In the genomic region with DNA sequence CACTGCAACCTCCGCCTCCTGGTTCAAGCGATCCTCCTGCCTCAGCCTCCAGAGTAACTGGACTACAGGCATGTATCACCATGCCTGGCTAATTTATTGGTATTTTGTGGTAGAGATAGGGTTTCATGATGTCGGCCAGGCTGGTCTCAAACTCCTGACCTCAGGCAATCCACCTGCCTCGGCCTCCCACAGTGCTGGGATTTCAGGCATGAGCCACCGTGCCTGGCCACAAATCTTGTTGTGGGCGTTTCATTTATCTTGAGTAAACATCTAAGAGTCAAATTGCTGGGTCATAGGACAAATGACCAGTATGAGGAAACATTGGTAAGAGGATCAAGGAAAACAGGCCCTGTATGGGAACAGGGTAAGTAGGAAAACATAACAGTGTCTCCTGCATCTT, we compare ENCODE assay signal across 15 cellular contexts. TPM values are rescaled to one million over a fixed set of nuclear protein-coding genes. Genes with fewer than 3 reads are reported as not detected.
A peak's percentile ranks its signal among the peaks of the same experiment; 100 is the strongest.
DNase-seq lines count a peak whose midpoint lies in the region; ATAC-seq and TF ChIP-seq lines count a peak whose summit lies in the region.
"Had no signal": no experiment of that assay in that cellular context is flagged by ENCODE, and none has a peak within 500 bp of the region (broad histone marks: within the 10 kb centered on the region; RNA-seq: fewer than 3 reads in every experiment).

No MANE protein-coding gene starts in this region.

- H2BK12ac ChIP-seq in trophoblast cell (ENCODE audit: low read length) = no peak overlapping the region

- peak overlapping the region; percentile 65 for H3K27ac ChIP-seq in PC-9
- H3K27ac ChIP-seq in trophoblast cell (ENCODE audit: low read depth, low read length) = no peak overlapping the region

- TF ChIP-seq CTCF in PC-9 (conservative IDR thresholded peaks at IDR 0.05) (no peak), fibroblast of villous mesenchyme (IDR thresholded peaks at IDR 0.05; ENCODE audit: insufficient read depth, low read depth, low read length) (no peak), omental fat pad (IDR thresholded peaks at IDR 0.05) (no peak)

- no peaks in the 10 kb centered on the region for H4K20me1 ChIP-seq in PC-9 (ENCODE audit: insufficient read depth)

- H3K27me3 ChIP-seq in PC-9 (ENCODE audit: insufficient read depth, low read depth) (no peaks in the 10 kb centered on the region), trophoblast cell (ENCODE audit: insufficient read depth, low read length) (no peaks in the 10 kb centered on the region)

- H3K36me3 ChIP-seq in PC-9 (ENCODE audit: low read depth) (no peaks in the 10 kb centered on the region), trophoblast cell (ENCODE audit: control insufficient read depth in 1 of 2, insufficient read depth in 2 of 2, low read length in 2 of 2) (peaks cover 0 to 7% of the 10 kb centered on the region in 2 experiments)

- CTCF ChIA-PET in PC-9 (lab: Charles Lee) = no interaction called here

- intact Hi-C loops in PC-9 (cut with micrococcal nuclease; ENCODE audit: unreplicated experiment) = no loop called here

- H3F3A ChIP-seq in PC-9 (ENCODE audit: insufficient read depth, low read depth) = peaks cover 12% of the 10 kb centered on the region; the same call in 1 of the 2 replicates

- ATAC-seq in omental fat pad (ENCODE audit: low FRiP score) = no peak

- H2AK5ac ChIP-seq in trophoblast cell (ENCODE audit: low read length) = no peak overlapping the region

- no peak overlapping the region for H4K12ac ChIP-seq in trophoblast cell (ENCODE audit: low read depth, low read length)

- no peak overlapping the region for H3K4me3 ChIP-seq in PC-9
- H3K4me3 ChIP-seq in fibroblast of villous mesenchyme (ENCODE audit: low read depth, low read length) = no peak overlapping the region
- no peak overlapping the region for H3K4me3 ChIP-seq in trophoblast cell (ENCODE audit: low read depth, low read length)

- no peak overlapping the region for H3K4ac ChIP-seq in trophoblast cell (ENCODE audit: low read depth, low read length)

- H4K91ac ChIP-seq in trophoblast cell (ENCODE audit: low read depth, low read length) = no peak overlapping the region

- BruUV-seq in PC-9 (replicated peaks; lab: Mats Ljungman, UMichigan) = no TSS peak

- H2BK120ac ChIP-seq in trophoblast cell (ENCODE audit: insufficient read depth, low read length, poor library complexity) = no peak overlapping the region

- no peak overlapping the region for H2AFZ ChIP-seq in PC-9
- H2AFZ ChIP-seq in trophoblast cell (ENCODE audit: insufficient read depth, low read length, poor library complexity) = no peak overlapping the region

- peak; percentile 47 for DNase-seq in ELF-1 (ENCODE audit: low read depth, low spot score)
- DNase-seq in PC-9 = peak; percentile 68 to 92
- peak; percentile 57 for DNase-seq in fibroblast of villous mesenchyme (ENCODE audit: low read depth)
- peak; percentile 86 to 95 for DNase-seq in trophoblast cell
- no peak for DNase-seq in amniotic stem cell (lab: John Stamatoyannopoulos, UW)
- DNase-seq in NCI-H2171 treated with DMSO at 0.1 percent for 48 hours (lab: John Stamatoyannopoulos, UW) = no peak
- DNase-seq in T-helper 9 cell = no peak
- no peak for DNase-seq in omental fat pad (ENCODE audit: low spot score)
- DNase-seq: activated naive CD8-positive, alpha-beta T cell treated with anti-CD3 and anti-CD28 coated beads, Interleukin-2, amount 10 ng/mL, durations not matched to agents 7 days and 5 days; COR-L47; Kasumi-1; NCI-H1436; NCI-H748 treated with DMSO at 0.1 percent for 48 hours; OCI-M1 had no signal

- no peaks in the 10 kb centered on the region for H3K79me1 ChIP-seq in trophoblast cell (ENCODE audit: low read length)

- H3K4me1 ChIP-seq in PC-9 (replicated peaks; ENCODE audit: insufficient read depth) (peaks cover 12% of the 10 kb centered on the region), trophoblast cell (ENCODE audit: control insufficient read depth in 1 of 2, insufficient read depth in 2 of 2, low read length in 2 of 2) (no peaks in the 10 kb centered on the region)

- no peak overlapping the region for H3K18ac ChIP-seq in trophoblast cell (ENCODE audit: low read length)

- H3K79me2 ChIP-seq in PC-9 (ENCODE audit: low read depth) (no peaks in the 10 kb centered on the region), trophoblast cell (ENCODE audit: control insufficient read depth, insufficient read depth, low read length, poor library complexity) (no peaks in the 10 kb centered on the region)

- no peak overlapping the region for H3K23ac ChIP-seq in trophoblast cell (ENCODE audit: low read length)

- H3K14ac ChIP-seq in trophoblast cell (ENCODE audit: low read length) = no peak overlapping the region

- POLR2A ChIA-PET in PC-9 (lab: Charles Lee; ENCODE audit: unreplicated experiment) = no interaction called here

- no peak overlapping the region for H4K8ac ChIP-seq in trophoblast cell (ENCODE audit: low read depth, low read length)

- H3K9me3 ChIP-seq in PC-9 (ENCODE audit: insufficient read depth, low read depth) = no peaks in the 10 kb centered on the region
- H3K9me3 ChIP-seq in trophoblast cell (ENCODE audit: insufficient read depth, low read depth, low read length) = no peaks in the 10 kb centered on the region

- peak overlapping the region; percentile 46 for H3K4me2 ChIP-seq in PC-9
- H3K4me2 ChIP-seq in trophoblast cell (ENCODE audit: low read length) = no peak overlapping the region

- no peaks in the 10 kb centered on the region for H3K9me2 ChIP-seq in PC-9 (ENCODE audit: insufficient read depth)

- H3K9ac ChIP-seq in trophoblast cell (ENCODE audit: low read length) = no peak overlapping the region

- no CpG with 5 or more reads among the region's 6 CpGs for WGBS in trophoblast cell (ENCODE audit: extremely low coverage, insufficient coverage, insufficient read length)

- H2BK5ac ChIP-seq in trophoblast cell (ENCODE audit: low read depth, low read length, poor library complexity) = no peak overlapping the region

RNA-seq across cellular contexts. Expression of a gene that starts 17.9 kb away (rescaled TPM):
- total RNA-seq in PC-9 (2021) (1.1 and 1.2 TPM in 2 replicates), fibroblast of villous mesenchyme (14.2 and 14.8 TPM in 2 replicates), omental fat pad (10 to 100 TPM in 2 of 4 donors, 1 to 10 TPM in 2; 7.2 to 26.8 (median 9.7) TPM)
- polyA plus RNA-seq in trophoblast cell (2013) = 11.1 and 11.8 TPM in 2 replicates
- total RNA-seq: activated naive CD8-positive, alpha-beta T cell treated with anti-CD3 and anti-CD28 coated beads, Interleukin-2, amount 10 ng/mL, durations not matched to agents 7 days and 5 days; mononuclear cell had no signal

Comparison
In these comparisons a context has a peak if more than half of its experiments do, and no peak if none do; other contexts are left out.
1. DNase-seq: peak in ELF-1 (single experiment), PC-9 (2 of 2), fibroblast of villous mesenchyme (single experiment) and trophoblast cell (2 of 2); none in amniotic stem cell (single experiment), NCI-H2171 treated with DMSO at 0.1 percent for 48 hours (single experiment), T-helper 9 cell (single experiment) and omental fat pad (single experiment).